30 cellular contexts compared by ENCODE assay signal in genomic region chr6:112941613-112942012, GRCh38.
"Had no signal": no experiment of that assay in that cellular context is flagged by ENCODE, and none has a peak within 500 bp of the region (broad histone marks: within the 10 kb centered on the region; RNA-seq: fewer than 3 reads in every experiment).

No MANE protein-coding gene starts in this region.

- H3K36me3 ChIP-seq: breast epithelium, cardiac muscle cell, colonic mucosa, gastroesophageal sphincter had no signal

- H3K4me3 ChIP-seq: breast epithelium, cardiac muscle cell, colonic mucosa, dorsolateral prefrontal cortex, gastroesophageal sphincter had no signal

- H3K27ac ChIP-seq: breast epithelium, cardiac muscle cell, colonic mucosa, dorsolateral prefrontal cortex, gastroesophageal sphincter had no signal

- H3K27me3 ChIP-seq: breast epithelium, cardiac muscle cell, colonic mucosa, dorsolateral prefrontal cortex, gastroesophageal sphincter had no signal

- ATAC-seq: activated CD4-positive, alpha-beta T cell treated with anti-CD3 and anti-CD28 coated beads for 36 hours; activated CD8-positive, alpha-beta memory T cell treated with anti-CD3 and anti-CD28 coated beads, Interleukin-2, amount 10 ng/mL, durations not matched to agents 7 days and 5 days; activated CD8-positive, alpha-beta T cell treated with anti-CD3 and anti-CD28 coated beads, Interleukin-2, amount 10 ng/mL, durations not matched to agents 7 days and 5 days; activated naive CD4-positive, alpha-beta T cell treated with anti-CD3 and anti-CD28 coated beads, Interleukin-2, amount 50 U/mL, for 72 hours; activated T-cell treated with anti-CD3 and anti-CD28 coated beads, Interleukin-2, amount 50 U/mL, for 72 hours; esophagus mucosa; gastroesophageal sphincter had no signal

- H3K4me1 ChIP-seq: breast epithelium, colonic mucosa had no signal

- H3K9me3 ChIP-seq: breast epithelium, colonic mucosa, gastroesophageal sphincter had no signal

- DNase-seq: activated CD4-positive, alpha-beta memory T cell treated with anti-CD3 and anti-CD28 coated beads for 36 hours; activated CD4-positive, alpha-beta T cell treated with anti-CD3 and anti-CD28 coated beads for 36 hours; activated CD4-positive, alpha-beta T cell treated with anti-CD3 and anti-CD28 coated beads, Interleukin-2, amount 10 ng/mL, durations not matched to agents 24 days and 14 days; activated CD4-positive, CD25-positive, alpha-beta regulatory T cell; activated CD4-positive, CD25-positive, alpha-beta regulatory T cell treated with anti-CD3 and anti-CD28 coated beads, Interleukin-2, amount 50 U/mL, for 72 hours; activated CD8-positive, alpha-beta memory T cell treated with anti-CD3 and anti-CD28 coated beads, Interleukin-2, amount 10 ng/mL, durations not matched to agents 7 days and 5 days; activated CD8-positive, alpha-beta memory T cell treated with anti-CD3 and anti-CD28 coated beads, Interleukin-2, amount 50 U/mL, for 4 hours; activated CD8-positive, alpha-beta T cell treated with anti-CD3 and anti-CD28 coated beads, Interleukin-2, amount 10 ng/mL, durations not matched to agents 7 days and 5 days; activated gamma-delta T cell; activated naive CD4-positive, alpha-beta T cell; activated naive CD4-positive, alpha-beta T cell treated with anti-CD3 and anti-CD28 coated beads, Interleukin-2, amount 10 ng/mL, durations not matched to agents 7 days and 5 days; activated naive CD8-positive, alpha-beta T cell treated with anti-CD3 and anti-CD28 coated beads, Interleukin-2, amount 10 ng/mL, durations not matched to agents 7 days and 5 days; activated T-cell treated with anti-CD3 and anti-CD28 coated beads, Interleukin-2, amount 50 U/mL, for 1 hour; activated T-cell treated with anti-CD3 and anti-CD28 coated beads, Interleukin-2, amount 50 U/mL, for 72 hours; amygdala; aorta; central memory CD4-positive, alpha-beta T cell; cerebellar nuclear complex; colonic mucosa; dorsolateral prefrontal cortex; effector memory CD4-positive, alpha-beta T cell; endodermal cell; foreskin melanocyte; head of caudate nucleus; T-helper 2 cell had no signal
